8 cellular contexts compared by ENCODE assay signal in genomic region chr3:184337981-184338380, GRCh38. TPM values are rescaled to one million over a fixed set of nuclear protein-coding genes. Genes with fewer than 3 reads are reported as not detected.
DNase-seq lines count a peak whose midpoint lies in the region; ATAC-seq, FAIRE-seq and TF ChIP-seq lines count a peak whose summit lies in the region.
"Had no signal": no experiment of that assay in that cellular context is flagged by ENCODE, and none has a peak within 500 bp of the region (broad histone marks: within the 10 kb centered on the region; RNA-seq: fewer than 3 reads in every experiment).

No MANE protein-coding gene starts in this region.

- H3K4me2 ChIP-seq in astrocyte (ENCODE audit: low read length) = peak overlapping the region; percentile 89

- H3K4me3 ChIP-seq in HUES6 (ENCODE audit: low read depth, low read length) (peak overlapping the region; percentile 47), astrocyte (ENCODE audit: insufficient read depth, low read depth, low read length) (peak overlapping the region; percentile 47), stomach smooth muscle (ENCODE audit: low read length in 2 of 2) (peak overlapping the region; percentile 83 to 86)

- TF ChIP-seq CTCF in astrocyte (IDR thresholded peaks at IDR 0.05; ENCODE audit: insufficient read depth, low read depth, low read length) = no peak
- TF ChIP-seq CTCF in GM13976 (IDR thresholded peaks at IDR 0.05; ENCODE audit: borderline replicate concordance, control extremely low read depth, extremely low read depth, insufficient read depth, missing control alignments) = no peak

- no peak for FAIRE-seq in astrocyte (lab: Jason Lieb, UNC)
- FAIRE-seq: small intestine had no signal

- H3K36me3 ChIP-seq in HUES6 (ENCODE audit: control insufficient read depth, insufficient read depth, low read length) (peaks cover 31% of the 10 kb centered on the region), astrocyte (ENCODE audit: insufficient read depth, low read length) (peaks cover 17% of the 10 kb centered on the region), stomach smooth muscle (ENCODE audit: control insufficient read depth in 2 of 2, insufficient read depth in 2 of 2, low read length in 2 of 2) (peaks cover 33 to 41% of the 10 kb centered on the region in 2 donors)

- H3K27ac Mint-ChIP-seq in astrocyte (ENCODE audit: unreplicated experiment) = peak overlapping the region; percentile 70

- H3K4me1 ChIP-seq in HUES6 (ENCODE audit: control insufficient read depth, insufficient read depth, low read length) (peaks cover 25% of the 10 kb centered on the region), astrocyte (ENCODE audit: insufficient read depth, low read length) (peaks cover 70% of the 10 kb centered on the region), stomach smooth muscle (ENCODE audit: control insufficient read depth, insufficient read depth, low read length) (peaks cover 47% of the 10 kb centered on the region)

- H3K27me3 Mint-ChIP-seq in astrocyte (ENCODE audit: low read depth, unreplicated experiment) = no peaks in the 10 kb centered on the region

- H3K9ac ChIP-seq in HUES6 (ENCODE audit: low read length) (peak overlapping the region; percentile 49), astrocyte (ENCODE audit: low read length) (peak overlapping the region; percentile 84), stomach smooth muscle (ENCODE audit: low read length in 2 of 2) (peak overlapping the region; percentile 79 to 88)

- H3K27ac ChIP-seq in HUES6 (ENCODE audit: low read depth, low read length) = no peak overlapping the region
- H3K27ac ChIP-seq in astrocyte (ENCODE audit: low read depth, low read length) = peak overlapping the region; percentile 78
- H3K27ac ChIP-seq in stomach smooth muscle (ENCODE audit: low read length) = peak overlapping the region; percentile 98

- in situ Hi-C loops in GM13976 (cut with MboI; ENCODE audit: low sequenced_read_pairs, unreplicated experiment) = no loop called here

- ATAC-seq in left lobe of liver = no peak
- no peak for ATAC-seq in HG03520 (IDR thresholded peaks at IDR 0.05; ENCODE audit: unreplicated experiment)
- ATAC-seq in HG02885 (IDR thresholded peaks at IDR 0.05; ENCODE audit: poor library complexity, unreplicated experiment) = no peak

- peaks cover 20% of the 10 kb centered on the region for H3K36me3 Mint-ChIP-seq in astrocyte (ENCODE audit: low read depth, unreplicated experiment)

- H3K9me3 ChIP-seq in HUES6 (ENCODE audit: control insufficient read depth, insufficient read depth, low read depth, low read length) (no peaks in the 10 kb centered on the region), astrocyte (ENCODE audit: insufficient read depth, low read depth, low read length) (no peaks in the 10 kb centered on the region), stomach smooth muscle (ENCODE audit: control insufficient read depth in 2 of 2, low read length in 2 of 2) (no peaks in the 10 kb centered on the region)

- H4K20me1 ChIP-seq in astrocyte (ENCODE audit: insufficient read depth, low read length) = peaks cover 50% of the 10 kb centered on the region

- no peaks in the 10 kb centered on the region for H3K9me3 Mint-ChIP-seq in astrocyte (ENCODE audit: unreplicated experiment)

- H3K79me2 ChIP-seq in astrocyte (ENCODE audit: insufficient read depth, low read length) = peaks cover 32% of the 10 kb centered on the region

- peaks cover 61% of the 10 kb centered on the region for H3K4me1 Mint-ChIP-seq in astrocyte (ENCODE audit: low read depth, unreplicated experiment)

- H3K4me3 Mint-ChIP-seq in astrocyte (ENCODE audit: unreplicated experiment) = peak overlapping the region; percentile 66

- DNase-seq in astrocyte (ENCODE audit: low read depth) (no peak), left lobe of liver (ENCODE audit: low spot score) (peak; percentile 42), GM13976 (ENCODE audit: low spot score) (no peak)
- DNase-seq: small intestine had no signal

- H3K27me3 ChIP-seq in HUES6 (ENCODE audit: control insufficient read depth, insufficient read depth, low read length) (no peaks in the 10 kb centered on the region), astrocyte (ENCODE audit: insufficient read depth, low read length) (no peaks in the 10 kb centered on the region), stomach smooth muscle (ENCODE audit: control insufficient read depth in 1 of 2, insufficient read depth in 2 of 2, low read length in 2 of 2) (no peaks in the 10 kb centered on the region)

- peak overlapping the region; percentile 54 for H2AFZ ChIP-seq in astrocyte (ENCODE audit: low read depth, low read length)

RNA-seq across cellular contexts. Expression of gene FAM131A, which starts 0.6 kb away (rescaled TPM):
- total RNA-seq in astrocyte (12.2 TPM in 2 replicates), left lobe of liver (2.5 TPM)

RNA-seq across cellular contexts. Expression of gene CLCN2, which starts 23.4 kb away (rescaled TPM):
- total RNA-seq in astrocyte = 7.4 and 9.0 TPM in 2 replicates
- total RNA-seq in left lobe of liver = 4.8 TPM

RNA-seq across cellular contexts. Expression of gene POLR2H, which starts 23.5 kb away (rescaled TPM):
- 63.2 and 70.3 TPM in 2 replicates for total RNA-seq in astrocyte
- total RNA-seq in left lobe of liver = 33.9 TPM

RNA-seq across cellular contexts. Expression of gene EIF4G1, which starts 23.6 kb away (rescaled TPM):
- total RNA-seq in astrocyte (490 and 495 TPM in 2 replicates), left lobe of liver (341 TPM)

RNA-seq across cellular contexts. Expression of gene PSMD2, which starts 38.9 kb away (rescaled TPM):
- total RNA-seq in astrocyte = 496 and 588 TPM in 2 replicates
- total RNA-seq in left lobe of liver = 94.1 TPM
